Comparison of ENCODE assay signal across 22 cellular contexts in genomic region chr19:23986623-23987022, GRCh38.
"Had no signal": no experiment of that assay in that cellular context is flagged by ENCODE, and none has a peak within 500 bp of the region (broad histone marks: within the 10 kb centered on the region; RNA-seq: fewer than 3 reads in every experiment).

No MANE protein-coding gene starts in this region.

- H3K9me3 ChIP-seq: esophagus muscularis mucosa, gastrocnemius medialis, heart right ventricle, left ventricle myocardium inferior, lower lobe of right lung, mucosa of descending colon had no signal

- ATAC-seq: gastrocnemius medialis, heart right ventricle, left cardiac atrium, lower lobe of right lung, mucosa of descending colon had no signal

- H3K27ac ChIP-seq: coronary artery, dorsolateral prefrontal cortex, esophagus muscularis mucosa, gastrocnemius medialis, heart right ventricle, left ventricle myocardium inferior, lower lobe of right lung had no signal

- H3K4me1 Mint-ChIP-seq: mesothelial cell of epicardium had no signal

- H3K27ac Mint-ChIP-seq: mesothelial cell of epicardium had no signal

- H3K4me3 ChIP-seq: coronary artery, dorsolateral prefrontal cortex, esophagus muscularis mucosa, gastrocnemius medialis, heart right ventricle, left ventricle myocardium inferior, lower lobe of right lung, mucosa of descending colon had no signal

- DNase-seq: dermis blood vessel endothelial cell; dorsolateral prefrontal cortex; effector CD4-positive, alpha-beta T cell; effector memory CD4-positive, alpha-beta T cell; foreskin melanocyte; gastrocnemius medialis; glutamatergic neuron; head of caudate nucleus; heart right ventricle; hippocampal formation; left cardiac atrium; left ventricle myocardium inferior; lower lobe of right lung; mesenchymal stem cell; mucosa of descending colon had no signal

- H3K4me1 ChIP-seq: esophagus muscularis mucosa, gastrocnemius medialis, heart right ventricle, lower lobe of right lung had no signal

- H3K36me3 Mint-ChIP-seq: mesothelial cell of epicardium had no signal

- H3K27me3 ChIP-seq: dorsolateral prefrontal cortex, esophagus muscularis mucosa, gastrocnemius medialis, heart right ventricle had no signal

- H3K36me3 ChIP-seq: esophagus muscularis mucosa, gastrocnemius medialis, heart right ventricle, left ventricle myocardium inferior, lower lobe of right lung had no signal

- FAIRE-seq: colon, endothelial cell of umbilical vein, islet of Langerhans, keratinocyte had no signal

- H3K4me3 Mint-ChIP-seq: mesothelial cell of epicardium had no signal
